ENCODE assay signal across 32 cellular contexts in the genomic region with DNA sequence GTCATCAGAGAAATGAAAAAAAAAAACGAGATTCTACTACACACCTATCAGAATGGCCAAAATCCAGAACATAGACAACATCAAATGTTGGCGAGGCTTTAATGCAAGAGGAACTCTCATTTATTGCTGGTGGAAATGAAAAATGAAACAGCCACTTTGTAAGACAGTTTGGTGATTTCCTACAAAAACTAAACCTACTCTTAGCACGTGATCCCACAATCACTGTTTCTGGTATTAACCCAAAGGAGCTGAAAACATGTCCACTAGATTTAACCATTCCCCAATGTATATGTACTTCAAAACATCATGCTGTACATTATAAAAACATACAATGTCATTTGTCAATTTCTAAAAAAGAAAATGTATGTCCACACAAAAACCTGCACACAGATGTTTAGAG. TPM values are rescaled to one million over a fixed set of nuclear protein-coding genes. Genes with fewer than 3 reads are reported as not detected.
DNase-seq lines count a peak whose midpoint lies in the region; ATAC-seq, FAIRE-seq and TF ChIP-seq lines count a peak whose summit lies in the region.
"Had no signal": no experiment of that assay in that cellular context is flagged by ENCODE, and none has a peak within 500 bp of the region (broad histone marks: within the 10 kb centered on the region; RNA-seq: fewer than 3 reads in every experiment).

No MANE protein-coding gene starts in this region.

- H3K9me3 Mint-ChIP-seq in CD4-positive, CD25-positive, alpha-beta regulatory T cell, result no peaks in the 10 kb centered on the region
- H3K9me3 Mint-ChIP-seq in CD8-positive, alpha-beta T cell, result no peaks in the 10 kb centered on the region
- H3K9me3 Mint-ChIP-seq in IgD-negative memory B cell (peaks cover 0 to 1% (median 0%) of the 10 kb centered on the region in 3 donors), astrocyte (ENCODE audit: unreplicated experiment) (no peaks in the 10 kb centered on the region)
- H3K9me3 Mint-ChIP-seq: activated naive CD4-positive, alpha-beta T cell treated with anti-CD3 and anti-CD28 coated beads, Interleukin-2, amount 10 ng/mL, durations not matched to agents 7 days and 5 days; activated T-cell treated with anti-CD3 and anti-CD28 coated beads, Interleukin-2, amount 50 U/mL, for 4 hours; dendritic cell treated with granulocyte-macrophage colony-stimulating factor and Interleukin-4, amounts not matched to agents 40 ng/mL and 50 ng/mL, for 4 days; T-helper 1 cell treated with Interleukin-12 subunit alpha and Interleukin-12 subunit beta and Interleukin-4 antibody, amounts not matched to agents 30 μg/mL and 1 μg/mL, for 36 hours had no signal

- H3K27me3 Mint-ChIP-seq in CD4-positive, CD25-positive, alpha-beta regulatory T cell, result no peaks in the 10 kb centered on the region
- no peaks in the 10 kb centered on the region for H3K27me3 Mint-ChIP-seq in CD8-positive, alpha-beta T cell (ENCODE audit: low read depth)
- H3K27me3 Mint-ChIP-seq in IgD-negative memory B cell, result no peaks in the 10 kb centered on the region
- no peaks in the 10 kb centered on the region for H3K27me3 Mint-ChIP-seq in astrocyte (ENCODE audit: low read depth, unreplicated experiment)
- H3K27me3 Mint-ChIP-seq: activated naive CD4-positive, alpha-beta T cell treated with anti-CD3 and anti-CD28 coated beads, Interleukin-2, amount 10 ng/mL, durations not matched to agents 7 days and 5 days; dendritic cell treated with granulocyte-macrophage colony-stimulating factor and Interleukin-4, amounts not matched to agents 40 ng/mL and 50 ng/mL, for 4 days; progenitor cell of endocrine pancreas; stimulated activated naive B cell treated with anti-CD40 and anti-IgM and Interleukin-4, amounts not matched to agents 10 μg/mL and 1 μg/mL and 100 μg/mL, for 72 hours had no signal

- H3K9me3 ChIP-seq in CD4-positive, CD25-positive, alpha-beta regulatory T cell (ENCODE audit: control insufficient read depth in 2 of 2, low read length in 2 of 2), result no peaks in the 10 kb centered on the region
- no peaks in the 10 kb centered on the region for H3K9me3 ChIP-seq in CD8-positive, alpha-beta T cell (ENCODE audit: low read length)
- H3K9me3 ChIP-seq in astrocyte (ENCODE audit: insufficient read depth, low read depth, low read length), result no peaks in the 10 kb centered on the region
- H3K9me3 ChIP-seq in lower lobe of right lung, result no peaks in the 10 kb centered on the region
- H3K9me3 ChIP-seq: esophagus squamous epithelium, MG63, sigmoid colon, testis had no signal

- peak; percentile 20 for FAIRE-seq in astrocyte (lab: Jason Lieb, UNC)
- FAIRE-seq: urothelium cell line had no signal

- peaks cover 76% of the 10 kb centered on the region for H3K4me1 ChIP-seq in CD4-positive, CD25-positive, alpha-beta regulatory T cell (ENCODE audit: control insufficient read depth, insufficient read depth, low read length, poor library complexity, severe bottlenecking)
- peaks cover 68% of the 10 kb centered on the region for H3K4me1 ChIP-seq in CD8-positive, alpha-beta T cell (ENCODE audit: insufficient read depth, low read length)
- H3K4me1 ChIP-seq in astrocyte (ENCODE audit: insufficient read depth, low read length), result no peaks in the 10 kb centered on the region
- peaks cover 44% of the 10 kb centered on the region for H3K4me1 ChIP-seq in lower lobe of right lung

- TF ChIP-seq CTCF in CD8-positive, alpha-beta T cell (IDR thresholded peaks at IDR 0.05), result no peak
- TF ChIP-seq CTCF in astrocyte (IDR thresholded peaks at IDR 0.05; ENCODE audit: insufficient read depth, low read depth, low read length) (no peak), lower lobe of right lung (IDR thresholded peaks at IDR 0.05) (no peak)

- no peaks in the 10 kb centered on the region for H3K27me3 ChIP-seq in CD4-positive, CD25-positive, alpha-beta regulatory T cell (ENCODE audit: control insufficient read depth, insufficient read depth, low read length)
- no peaks in the 10 kb centered on the region for H3K27me3 ChIP-seq in CD8-positive, alpha-beta T cell (ENCODE audit: insufficient read depth, low read length)
- H3K27me3 ChIP-seq in astrocyte (ENCODE audit: insufficient read depth, low read length) (no peaks in the 10 kb centered on the region), lower lobe of right lung (ENCODE audit: low read depth) (no peaks in the 10 kb centered on the region)
- H3K27me3 ChIP-seq: esophagus squamous epithelium, MG63, sigmoid colon, testis had no signal

- peaks cover 79% of the 10 kb centered on the region for H4K20me1 ChIP-seq in astrocyte (ENCODE audit: insufficient read depth, low read length)

- peak overlapping the region; percentile 58 for H3K4me3 ChIP-seq in CD4-positive, CD25-positive, alpha-beta regulatory T cell (ENCODE audit: low read depth, low read length)
- H3K4me3 ChIP-seq in CD8-positive, alpha-beta T cell (ENCODE audit: low read depth, low read length), result no peak overlapping the region
- H3K4me3 ChIP-seq in astrocyte (ENCODE audit: insufficient read depth, low read depth, low read length) (no peak overlapping the region), lower lobe of right lung (no peak overlapping the region)
- H3K4me3 ChIP-seq: esophagus squamous epithelium, MG63, sigmoid colon, SK-N-MC, testis had no signal

- peak in 1 of 3 donors; percentile 26 for DNase-seq in CD4-positive, CD25-positive, alpha-beta regulatory T cell
- DNase-seq in CD8-positive, alpha-beta T cell, result no peak
- DNase-seq in astrocyte (ENCODE audit: low read depth) (no peak), lower lobe of right lung (no peak), NCI-H2081 (lab: John Stamatoyannopoulos, UW) (no peak)
- DNase-seq: activated CD4-positive, alpha-beta T cell treated with anti-CD3 and anti-CD28 coated beads for 1 hour; activated naive CD4-positive, alpha-beta T cell treated with anti-CD3 and anti-CD28 coated beads, Interleukin-2, amount 10 ng/mL, durations not matched to agents 7 days and 5 days; activated T-cell treated with anti-CD3 and anti-CD28 coated beads, Interleukin-2, amount 50 U/mL, for 4 hours; central memory CD4-positive, alpha-beta T cell; EL; esophagus squamous epithelium; foreskin melanocyte; HCEC 1CT; KBM-7; mesenchymal stem cell; MG63; NCI-H1417 treated with DMSO at 0.1 percent for 48 hours; NCI-H2107; NCI-H446; NCI-H82; sigmoid colon; stimulated activated CD4-positive, alpha-beta T cell treated with anti-CD3 and anti-CD28 coated beads, Interleukin-4, amount 100 ng/mL, for 24 hours; stimulated activated naive B cell treated with anti-CD40 and anti-IgM and Interleukin-4, amounts not matched to agents 10 μg/mL and 1 μg/mL and 100 μg/mL, for 72 hours; testis had no signal

- H3K36me3 Mint-ChIP-seq in CD4-positive, CD25-positive, alpha-beta regulatory T cell, result no peaks in the 10 kb centered on the region
- H3K36me3 Mint-ChIP-seq in CD8-positive, alpha-beta T cell, result peaks cover 12% of the 10 kb centered on the region
- H3K36me3 Mint-ChIP-seq in IgD-negative memory B cell, result peaks cover 5% of the 10 kb centered on the region
- H3K36me3 Mint-ChIP-seq in astrocyte (ENCODE audit: low read depth, unreplicated experiment), result no peaks in the 10 kb centered on the region

- no peak overlapping the region for H3K4me2 ChIP-seq in astrocyte (ENCODE audit: low read length)

- CTCF ChIA-PET in CD8-positive, alpha-beta T cell (lab: Charles Lee), result interaction anchor here (1.0 to 1.6 kb wide), 2 partner anchors 14 to 165 kb away, joined by 3 read pairs; no protein-coding TSS in a partner anchor

- H3K27ac Mint-ChIP-seq in CD4-positive, CD25-positive, alpha-beta regulatory T cell, result peak overlapping the region in 2 of 3 donors; percentile 29 to 93
- H3K27ac Mint-ChIP-seq in CD8-positive, alpha-beta T cell, result peak overlapping the region; percentile 53
- peak overlapping the region in 2 of 3 donors; percentile 42 to 49 for H3K27ac Mint-ChIP-seq in IgD-negative memory B cell
- H3K27ac Mint-ChIP-seq in astrocyte (ENCODE audit: unreplicated experiment), result no peak overlapping the region
- H3K27ac Mint-ChIP-seq: activated naive CD4-positive, alpha-beta T cell treated with anti-CD3 and anti-CD28 coated beads, Interleukin-2, amount 10 ng/mL, durations not matched to agents 7 days and 5 days; dendritic cell treated with granulocyte-macrophage colony-stimulating factor and Interleukin-4, amounts not matched to agents 40 ng/mL and 50 ng/mL, for 4 days; progenitor cell of endocrine pancreas; stimulated activated naive B cell treated with anti-CD40 and anti-IgM and Interleukin-4, amounts not matched to agents 10 μg/mL and 1 μg/mL and 100 μg/mL, for 72 hours; T-helper 1 cell treated with Interleukin-12 subunit alpha and Interleukin-12 subunit beta and Interleukin-4 antibody, amounts not matched to agents 30 μg/mL and 1 μg/mL, for 36 hours had no signal

- H2AFZ ChIP-seq in astrocyte (ENCODE audit: low read depth, low read length), result no peak overlapping the region

- peaks cover 7% of the 10 kb centered on the region for H3K36me3 ChIP-seq in CD4-positive, CD25-positive, alpha-beta regulatory T cell (ENCODE audit: control insufficient read depth, insufficient read depth, low read length)
- H3K36me3 ChIP-seq in CD8-positive, alpha-beta T cell (ENCODE audit: insufficient read depth, low read length), result no peaks in the 10 kb centered on the region
- H3K36me3 ChIP-seq in astrocyte (ENCODE audit: insufficient read depth, low read length) (no peaks in the 10 kb centered on the region), lower lobe of right lung (no peaks in the 10 kb centered on the region)
- H3K36me3 ChIP-seq: MG63, sigmoid colon had no signal

- peaks cover 93% of the 10 kb centered on the region for H3K79me2 ChIP-seq in astrocyte (ENCODE audit: insufficient read depth, low read length)

- H3K4me1 Mint-ChIP-seq in CD4-positive, CD25-positive, alpha-beta regulatory T cell, result peaks cover 61 to 95% (median 79%) of the 10 kb centered on the region in 4 donors
- H3K4me1 Mint-ChIP-seq in CD8-positive, alpha-beta T cell (ENCODE audit: low read depth), result peaks cover 87% of the 10 kb centered on the region
- H3K4me1 Mint-ChIP-seq in IgD-negative memory B cell, result peaks cover 56 to 77% (median 66%) of the 10 kb centered on the region in 3 donors
- peaks cover 29% of the 10 kb centered on the region for H3K4me1 Mint-ChIP-seq in astrocyte (ENCODE audit: low read depth, unreplicated experiment)

- no peak overlapping the region for H3K9ac ChIP-seq in astrocyte (ENCODE audit: low read length)

- POLR2A ChIA-PET in CD8-positive, alpha-beta T cell (lab: Charles Lee), result interaction anchor here (1.9 kb wide), 1 partner anchor 12 kb away, joined by 10 read pairs; the partner anchor contains the start of gene MYCBP2

- intact Hi-C loops in CD8-positive, alpha-beta T cell (cut with DNase I, micrococcal nuclease), result loop anchor here in 1 of 2 experiments (1.0 to 2.0 kb wide), 2 partner anchors 9 to 13 kb away; no protein-coding TSS in a partner anchor
- intact Hi-C loops in lower lobe of right lung (cut with DNase I), result no loop called here

- H3K4me3 Mint-ChIP-seq in CD4-positive, CD25-positive, alpha-beta regulatory T cell, result peak overlapping the region; percentile 38 to 62 (median 55)
- H3K4me3 Mint-ChIP-seq in CD8-positive, alpha-beta T cell, result no peak overlapping the region
- H3K4me3 Mint-ChIP-seq in IgD-negative memory B cell (peak overlapping the region in 2 of 4 donors; percentile 52 to 69), astrocyte (ENCODE audit: unreplicated experiment) (no peak overlapping the region)
- H3K4me3 Mint-ChIP-seq: activated naive CD4-positive, alpha-beta T cell treated with anti-CD3 and anti-CD28 coated beads, Interleukin-2, amount 10 ng/mL, durations not matched to agents 7 days and 5 days; activated T-cell treated with anti-CD3 and anti-CD28 coated beads, Interleukin-2, amount 50 U/mL, for 4 hours; dendritic cell treated with granulocyte-macrophage colony-stimulating factor and Interleukin-4, amounts not matched to agents 40 ng/mL and 50 ng/mL, for 4 days; stimulated activated naive B cell treated with anti-CD40 and anti-IgM and Interleukin-4, amounts not matched to agents 10 μg/mL and 1 μg/mL and 100 μg/mL, for 72 hours; T-helper 1 cell treated with Interleukin-12 subunit alpha and Interleukin-12 subunit beta and Interleukin-4 antibody, amounts not matched to agents 30 μg/mL and 1 μg/mL, for 36 hours had no signal

- peak overlapping the region; percentile 36 for H3K27ac ChIP-seq in CD4-positive, CD25-positive, alpha-beta regulatory T cell (ENCODE audit: insufficient read depth, low read length, poor library complexity, severe bottlenecking)
- no peak overlapping the region for H3K27ac ChIP-seq in CD8-positive, alpha-beta T cell (ENCODE audit: low read depth, low read length)
- H3K27ac ChIP-seq in astrocyte (ENCODE audit: low read depth, low read length), result no peak overlapping the region
- no peak overlapping the region for H3K27ac ChIP-seq in lower lobe of right lung
- H3K27ac ChIP-seq: C4-2B, esophagus squamous epithelium, sigmoid colon, SK-N-MC, testis had no signal

- no peak for ATAC-seq in CD4-positive, CD25-positive, alpha-beta regulatory T cell (ENCODE audit: low read depth in 2 of 2)
- no peak for ATAC-seq in CD8-positive, alpha-beta T cell
- ATAC-seq in HG02884 (IDR thresholded peaks at IDR 0.05; ENCODE audit: unreplicated experiment) (no peak), lower lobe of right lung (no peak)
- ATAC-seq: stimulated activated naive B cell treated with anti-CD40 and anti-IgM and Interleukin-4, amounts not matched to agents 10 μg/mL and 1 μg/mL and 100 μg/mL, for 72 hours had no signal

RNA-seq across cellular contexts. Expression of gene MYCBP2, which starts 13.0 kb away (rescaled TPM):
- 189 TPM for total RNA-seq in CD4-positive, CD25-positive, alpha-beta regulatory T cell
- polyA plus RNA-seq in CD4-positive, CD25-positive, alpha-beta regulatory T cell, result 10 to 100 TPM; 20.8 to 35.9 (median 26.4) TPM
- total RNA-seq in CD8-positive, alpha-beta T cell, result 100 to 1,000 TPM in 1 of 2 experiments, 10 to 100 TPM in 1; 92.3 to 105 TPM
- polyA plus RNA-seq in IgD-negative memory B cell, result 78.2 TPM
- total RNA-seq in astrocyte (70.5 and 72.3 TPM in 2 replicates), lower lobe of right lung (91.6 TPM)

Comparison
In these comparisons a context has a peak if more than half of its experiments do, and no peak if none do; other contexts are left out.
1. H3K4me3 Mint-ChIP-seq: peak in CD4-positive, CD25-positive, alpha-beta regulatory T cell (4 of 4); none in CD8-positive, alpha-beta T cell (single experiment) and astrocyte (single experiment).